Comparison of ENCODE assay signal across 9 cellular contexts in the genomic region with DNA sequence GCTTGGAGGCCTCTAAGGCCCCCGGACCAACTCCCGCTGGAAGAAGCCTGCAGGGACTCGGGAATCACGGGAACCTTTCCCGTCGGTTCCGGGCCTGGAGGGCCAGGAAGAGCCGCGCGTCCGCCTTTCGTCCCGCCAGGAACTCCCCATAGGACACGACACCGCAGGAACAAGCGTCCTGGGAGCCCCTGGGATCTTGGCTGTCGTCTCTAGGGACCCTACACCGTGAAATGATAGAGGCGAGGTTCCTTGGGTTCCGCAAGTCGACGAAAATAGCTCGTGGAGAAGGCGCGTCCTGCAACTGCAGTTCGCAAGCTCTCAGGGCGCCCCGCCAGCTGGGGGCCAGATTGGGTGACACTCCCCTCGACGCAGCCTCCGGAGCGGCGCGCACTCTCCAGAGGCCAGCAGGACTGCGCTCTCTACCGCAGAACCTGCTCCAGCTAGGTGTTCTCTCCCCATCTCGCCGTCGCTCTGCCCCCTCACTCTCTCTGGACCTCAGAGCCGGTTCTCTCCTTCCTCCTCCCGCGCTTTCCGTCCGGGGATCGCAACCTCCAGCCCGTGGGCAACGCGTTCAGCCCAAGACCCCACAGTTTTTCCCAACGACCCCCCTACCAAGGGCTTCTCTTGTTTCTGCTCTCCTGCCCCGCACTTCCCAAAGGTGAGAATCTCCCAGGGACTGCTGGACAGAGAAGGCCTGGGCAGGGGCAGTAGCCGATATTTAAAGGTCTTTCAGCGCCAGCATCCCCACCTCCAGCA. TPM values are rescaled to one million over a fixed set of nuclear protein-coding genes. Genes with fewer than 3 reads are reported as not detected.
DNase-seq lines count a peak whose midpoint lies in the region; ATAC-seq, FAIRE-seq and TF ChIP-seq lines count a peak whose summit lies in the region.
"Had no signal": no experiment of that assay in that cellular context is flagged by ENCODE, and none has a peak within 500 bp of the region (broad histone marks: within the 10 kb centered on the region; RNA-seq: fewer than 3 reads in every experiment).

No MANE protein-coding gene starts in this region.

- no peak for TF ChIP-seq CTCF in colonic mucosa (IDR thresholded peaks at IDR 0.05)

- H3K9me3 ChIP-seq in colonic mucosa (no peaks in the 10 kb centered on the region), mucosa of rectum (ENCODE audit: control insufficient read depth in 2 of 2, low read length in 2 of 2) (no peaks in the 10 kb centered on the region)

- H3K9ac ChIP-seq in colonic mucosa (ENCODE audit: low read depth in 2 of 2, low read length in 2 of 2), result peak overlapping the region; percentile 61 to 82
- H3K9ac ChIP-seq in mucosa of rectum (ENCODE audit: low read depth in 1 of 2, low read length in 2 of 2), result peak overlapping the region; percentile 60 to 63

- peaks cover 4% of the 10 kb centered on the region for H3K4me1 ChIP-seq in colonic mucosa
- peaks cover 18 to 24% of the 10 kb centered on the region in 2 donors for H3K4me1 ChIP-seq in mucosa of rectum (ENCODE audit: control insufficient read depth in 2 of 2, insufficient read depth in 2 of 2, low read length in 2 of 2)

- H3K4me3 ChIP-seq in colonic mucosa (peak overlapping the region; percentile 50), mucosa of rectum (ENCODE audit: low read length in 2 of 2) (peak overlapping the region; percentile 76)

- H3K27me3 ChIP-seq in colonic mucosa (no peaks in the 10 kb centered on the region), mucosa of rectum (ENCODE audit: control insufficient read depth in 2 of 2, insufficient read depth in 2 of 2, low read length in 2 of 2) (peaks cover 15 to 17% of the 10 kb centered on the region in 2 donors)

- H3K27ac ChIP-seq in colonic mucosa, result peak overlapping the region; percentile 81
- peak overlapping the region; percentile 80 to 81 for H3K27ac ChIP-seq in mucosa of rectum (ENCODE audit: low read depth in 2 of 2, low read length in 2 of 2)

- intact Hi-C loops in colonic mucosa (cut with DNase I), result no loop called here

- no peak for ATAC-seq in GM21786 (IDR thresholded peaks at IDR 0.05; ENCODE audit: unreplicated experiment)
- no peak for ATAC-seq in GM19035 (IDR thresholded peaks at IDR 0.05; ENCODE audit: unreplicated experiment)
- no peak for ATAC-seq in GM19395 (IDR thresholded peaks at IDR 0.05; ENCODE audit: unreplicated experiment)

- DNase-seq in AG08396 (ENCODE audit: low spot score), result peak; percentile 48
- no peak for DNase-seq in HTR-8/SVneo (ENCODE audit: insufficient read length, low spot score)
- peak; percentile 75 for DNase-seq in colonic mucosa
- no peak for DNase-seq in UCSD-AML1 (lab: John Stamatoyannopoulos, UW; ENCODE audit: unreplicated experiment)

- FAIRE-seq in HTR-8/SVneo (lab: Jason Lieb, UNC), result peak; percentile 4
- FAIRE-seq: colon had no signal

- H3K36me3 ChIP-seq in colonic mucosa (no peaks in the 10 kb centered on the region), mucosa of rectum (ENCODE audit: control insufficient read depth in 2 of 2, insufficient read depth in 2 of 2, low read length in 2 of 2) (no peaks in the 10 kb centered on the region)

RNA-seq across cellular contexts. Expression of a gene that starts 0.8 kb away (rescaled TPM):
- total RNA-seq in colonic mucosa, result 10 to 100 TPM; 11.7 to 14.5 TPM

Comparison
In these comparisons a context has a peak if more than half of its experiments do, and no peak if none do; other contexts are left out.
1. DNase-seq: peak in AG08396 (single experiment) and colonic mucosa (single experiment); none in HTR-8/SVneo (single experiment) and UCSD-AML1 (single experiment).